12 cellular contexts compared by ENCODE assay signal in the genomic region with DNA sequence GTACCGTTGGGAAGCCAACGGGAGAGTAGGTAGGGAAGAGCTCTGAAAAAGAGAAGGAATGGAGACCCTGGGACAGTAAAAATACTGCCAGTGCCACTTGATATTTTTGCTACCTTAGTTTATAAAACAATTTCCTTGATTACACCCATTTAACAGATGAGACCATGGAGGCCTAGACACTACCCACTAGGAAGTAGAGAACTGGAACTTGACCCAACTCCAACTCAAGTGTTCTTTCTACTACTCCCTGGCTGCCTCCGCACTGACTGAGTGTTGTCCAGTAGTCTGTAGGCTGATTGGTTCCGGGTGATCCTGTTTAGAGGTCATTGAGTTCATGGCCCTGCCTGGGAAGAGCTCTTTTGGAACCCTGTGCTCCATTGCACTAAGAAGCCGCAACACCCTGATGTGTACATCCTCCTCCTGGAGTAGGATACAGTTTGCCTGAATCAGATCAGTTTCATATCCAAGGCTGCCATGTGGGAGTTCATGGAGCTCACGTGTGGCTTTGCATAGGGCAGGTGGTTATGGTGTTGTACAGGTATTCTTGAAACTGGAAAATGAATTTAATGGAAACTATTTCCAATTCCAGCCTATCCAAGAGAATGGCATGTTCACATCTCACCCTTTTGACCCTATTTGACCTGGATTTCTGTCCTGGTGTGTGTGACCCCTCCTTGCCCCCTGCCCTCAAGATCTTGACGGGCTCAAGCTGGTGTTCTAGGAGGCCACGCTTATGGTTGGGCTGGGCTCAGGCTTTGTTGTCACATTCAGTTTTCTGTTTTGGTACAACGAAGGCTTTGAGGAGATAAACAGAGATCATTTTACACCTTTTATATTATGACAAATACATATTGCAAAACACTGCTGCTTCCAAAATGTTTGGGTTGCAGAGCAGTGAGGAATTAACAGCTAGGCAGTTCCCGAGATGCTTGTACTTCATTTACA.
DNase-seq lines count a peak whose midpoint lies in the region; ATAC-seq and TF ChIP-seq lines count a peak whose summit lies in the region.
"Had no signal": no experiment of that assay in that cellular context is flagged by ENCODE, and none has a peak within 500 bp of the region (broad histone marks: within the 10 kb centered on the region; RNA-seq: fewer than 3 reads in every experiment).

No MANE protein-coding gene starts in this region.

- 59 to 79% (median 71%) methylated on average over 10 of the region's 10 CpGs for WGBS in heart left ventricle, 4 donors

- H3K4me1 Mint-ChIP-seq in nephron progenitor cell = peaks cover 65% of the 10 kb centered on the region

- H3K27me3 ChIP-seq in heart left ventricle (no peaks in the 10 kb centered on the region), uterus (no peaks in the 10 kb centered on the region)

- no peaks in the 10 kb centered on the region for H3K27me3 Mint-ChIP-seq in nephron progenitor cell (ENCODE audit: low read depth, poor library complexity)
- H3K27me3 Mint-ChIP-seq: activated B cell treated with CpG ODN at 0.5 μM for 24 hours had no signal

- H3K9me3 ChIP-seq in heart left ventricle (peaks cover 0 to 3% (median 0%) of the 10 kb centered on the region in 12 donors), uterus (no peaks in the 10 kb centered on the region)

- H3K27ac ChIP-seq in heart left ventricle (peak overlapping the region in 11 of 12 donors; percentile 49 to 97 (median 86)), uterus (peak overlapping the region; percentile 88 to 94)

- H3K9me3 Mint-ChIP-seq in nephron progenitor cell = peaks cover 28% of the 10 kb centered on the region

- H3K36me3 ChIP-seq in heart left ventricle = peaks cover 0 to 44% (median 15%) of the 10 kb centered on the region in 9 donors
- no peaks in the 10 kb centered on the region for H3K36me3 ChIP-seq in uterus

- H3K4me3 ChIP-seq in heart left ventricle = no peak overlapping the region
- no peak overlapping the region for H3K4me3 ChIP-seq in epithelial cell of esophagus (ENCODE audit: low read length)
- H3K4me3 ChIP-seq in uterus = no peak overlapping the region

- TF ChIP-seq CTCF in heart left ventricle (IDR thresholded peaks at IDR 0.05) (no peak), epithelial cell of esophagus (IDR thresholded peaks at IDR 0.05; ENCODE audit: insufficient read depth, low read depth, low read length, missing control alignments) (no peak), nephron progenitor cell (IDR thresholded peaks at IDR 0.05) (no peak), uterus (IDR thresholded peaks at IDR 0.05) (no peak)

- peaks cover 33% of the 10 kb centered on the region for H3K36me3 Mint-ChIP-seq in nephron progenitor cell (ENCODE audit: low read depth)

- peak overlapping the region; percentile 95 for H3K27ac Mint-ChIP-seq in nephron progenitor cell
- H3K27ac Mint-ChIP-seq: activated B cell treated with CpG ODN at 0.5 μM for 24 hours had no signal

- DNase-seq in heart left ventricle (no peak), Right ventricle myocardium inferior (ENCODE audit: missing footprints) (no peak), epithelial cell of esophagus (ENCODE audit: low read depth) (peak; percentile 29), nephron progenitor cell (no peak), uterus (peak in 1 of 2 donors; percentile 55), GOT3 (lab: John Stamatoyannopoulos, UW) (no peak)
- no peak for DNase-seq in NK-92 treated with Interleukin-12 subunit alpha and Interleukin-12 subunit beta, amount 100 ng/mL, for 24 hours (lab: John Stamatoyannopoulos, UW)
- DNase-seq: activated B cell treated with CpG ODN at 0.5 μM for 24 hours, activated T-cell treated with anti-CD3 and anti-CD28 coated beads for 4 hours, DMS53, mesenchymal stem cell had no signal

- intact Hi-C loops in heart left ventricle (cut with DNase I) (loop anchor here in 2 of 10 donors (10.0 kb wide), 2 partner anchors 51 to 61 kb away; no protein-coding TSS in a partner anchor), Right ventricle myocardium inferior (cut with DNase I) (loop anchor here (2.0 kb wide), 2 partner anchors 13 to 67 kb away; no protein-coding TSS in a partner anchor), uterus (cut with DNase I; ENCODE audit: low total_unique reads) (loop anchor here (10.0 kb wide), 1 partner anchor 61 kb away; no protein-coding TSS in a partner anchor)

- TF ChIP-seq POLR2A in heart left ventricle (IDR thresholded peaks at IDR 0.05) (no peak), uterus (IDR thresholded peaks at IDR 0.05) (no peak)

- ATAC-seq in heart left ventricle (no peak), Right ventricle myocardium inferior (no peak), HG03135 (IDR thresholded peaks at IDR 0.05; ENCODE audit: unreplicated experiment) (no peak)

- peaks cover 20 to 71% (median 55%) of the 10 kb centered on the region in 12 donors for H3K4me1 ChIP-seq in heart left ventricle
- peaks cover 16 to 31% of the 10 kb centered on the region in 2 donors for H3K4me1 ChIP-seq in uterus

- H3K4me3 Mint-ChIP-seq in nephron progenitor cell = no peak overlapping the region
- H3K4me3 Mint-ChIP-seq: activated B cell treated with CpG ODN at 0.5 μM for 24 hours had no signal
